10 cellular contexts compared by ENCODE assay signal in genomic region chr2:230737791-230738226, GRCh38. TPM values are rescaled to one million over a fixed set of nuclear protein-coding genes. Genes with fewer than 3 reads are reported as not detected.
A peak's percentile ranks its signal among the peaks of the same experiment; 100 is the strongest.
DNase-seq lines count a peak whose midpoint lies in the region; ATAC-seq lines count a peak whose summit lies in the region.
"Had no signal": no experiment of that assay in that cellular context is flagged by ENCODE, and none has a peak within 500 bp of the region (broad histone marks: within the 10 kb centered on the region; RNA-seq: fewer than 3 reads in every experiment).

No MANE protein-coding gene starts in this region.

- no peaks in the 10 kb centered on the region for H3K27me3 Mint-ChIP-seq in activated CD4-positive, alpha-beta T cell treated with anti-CD3 and anti-CD28 coated beads, Interleukin-2, amount 10 ng/mL, durations not matched to agents 7 days and 5 days
- H3K27me3 Mint-ChIP-seq in activated T-helper 1 cell treated with anti-CD3 and anti-CD28 coated beads, Interleukin-12 subunit alpha, Interleukin-12 subunit beta, Interleukin-2, Interleukin-4 antibody, amounts not matched to agents 30 ng/mL and 10 ng/mL and 1 ng/mL, durations not matched to agents 14 hours and 24 hours and 36 hours (ENCODE audit: insufficient read depth) = no peaks in the 10 kb centered on the region

- intact Hi-C loops in activated T-helper 1 cell treated with anti-CD3 and anti-CD28 coated beads, Interleukin-12 subunit alpha, Interleukin-12 subunit beta, Interleukin-2, Interleukin-4 antibody, amounts not matched to agents 30 ng/mL and 10 ng/mL and 1 ng/mL, durations not matched to agents 14 hours and 24 hours and 36 hours (cut with micrococcal nuclease) = loop anchor here (1.0 to 2.0 kb wide), 2 partner anchors 13 to 43 kb away; no protein-coding TSS in a partner anchor

- H3K9ac ChIP-seq in stomach smooth muscle (ENCODE audit: low read length in 2 of 2) = peak overlapping the region; percentile 7 to 31

- peaks cover 23% of the 10 kb centered on the region for H3K4me1 ChIP-seq in stomach smooth muscle (ENCODE audit: control insufficient read depth, insufficient read depth, low read length)

- POLR2A ChIA-PET in activated CD4-positive, alpha-beta T cell treated with anti-CD3 and anti-CD28 coated beads, Interleukin-2, amount 10 ng/mL, durations not matched to agents 7 days and 5 days (lab: Charles Lee) = no interaction called here

- peak overlapping the region; percentile 55 for H3K27ac Mint-ChIP-seq in activated CD4-positive, alpha-beta T cell treated with anti-CD3 and anti-CD28 coated beads, Interleukin-2, amount 10 ng/mL, durations not matched to agents 7 days and 5 days
- H3K27ac Mint-ChIP-seq in activated T-helper 1 cell treated with anti-CD3 and anti-CD28 coated beads, Interleukin-12 subunit alpha, Interleukin-12 subunit beta, Interleukin-2, Interleukin-4 antibody, amounts not matched to agents 30 ng/mL and 10 ng/mL and 1 ng/mL, durations not matched to agents 14 hours and 24 hours and 36 hours = peak overlapping the region; percentile 64

- no peaks in the 10 kb centered on the region for H3K9me3 Mint-ChIP-seq in activated CD4-positive, alpha-beta T cell treated with anti-CD3 and anti-CD28 coated beads, Interleukin-2, amount 10 ng/mL, durations not matched to agents 7 days and 5 days
- H3K9me3 Mint-ChIP-seq in activated T-helper 1 cell treated with anti-CD3 and anti-CD28 coated beads, Interleukin-12 subunit alpha, Interleukin-12 subunit beta, Interleukin-2, Interleukin-4 antibody, amounts not matched to agents 30 ng/mL and 10 ng/mL and 1 ng/mL, durations not matched to agents 14 hours and 24 hours and 36 hours = no peaks in the 10 kb centered on the region

- H3K4me1 Mint-ChIP-seq in activated CD4-positive, alpha-beta T cell treated with anti-CD3 and anti-CD28 coated beads, Interleukin-2, amount 10 ng/mL, durations not matched to agents 7 days and 5 days = peaks cover 59% of the 10 kb centered on the region
- peaks cover 82% of the 10 kb centered on the region for H3K4me1 Mint-ChIP-seq in activated T-helper 1 cell treated with anti-CD3 and anti-CD28 coated beads, Interleukin-12 subunit alpha, Interleukin-12 subunit beta, Interleukin-2, Interleukin-4 antibody, amounts not matched to agents 30 ng/mL and 10 ng/mL and 1 ng/mL, durations not matched to agents 14 hours and 24 hours and 36 hours (ENCODE audit: low read depth)

- no peaks in the 10 kb centered on the region for H3K9me3 ChIP-seq in stomach smooth muscle (ENCODE audit: control insufficient read depth in 2 of 2, low read length in 2 of 2)
- H3K9me3 ChIP-seq: spleen had no signal

- ATAC-seq in left lobe of liver = peak; percentile 14
- ATAC-seq in HG03139 (IDR thresholded peaks at IDR 0.05; ENCODE audit: unreplicated experiment) = no peak
- ATAC-seq: activated CD4-positive, CD25-positive, alpha-beta regulatory T cell treated with anti-CD3 and anti-CD28 coated beads, Interleukin-2, amount 50 U/mL, for 24 hours had no signal

- no peak overlapping the region for H3K4me3 Mint-ChIP-seq in activated CD4-positive, alpha-beta T cell treated with anti-CD3 and anti-CD28 coated beads, Interleukin-2, amount 10 ng/mL, durations not matched to agents 7 days and 5 days
- peak overlapping the region; percentile 37 for H3K4me3 Mint-ChIP-seq in activated T-helper 1 cell treated with anti-CD3 and anti-CD28 coated beads, Interleukin-12 subunit alpha, Interleukin-12 subunit beta, Interleukin-2, Interleukin-4 antibody, amounts not matched to agents 30 ng/mL and 10 ng/mL and 1 ng/mL, durations not matched to agents 14 hours and 24 hours and 36 hours

- H3K36me3 Mint-ChIP-seq in activated CD4-positive, alpha-beta T cell treated with anti-CD3 and anti-CD28 coated beads, Interleukin-2, amount 10 ng/mL, durations not matched to agents 7 days and 5 days (ENCODE audit: low read depth) = peaks cover 50% of the 10 kb centered on the region
- H3K36me3 Mint-ChIP-seq in activated T-helper 1 cell treated with anti-CD3 and anti-CD28 coated beads, Interleukin-12 subunit alpha, Interleukin-12 subunit beta, Interleukin-2, Interleukin-4 antibody, amounts not matched to agents 30 ng/mL and 10 ng/mL and 1 ng/mL, durations not matched to agents 14 hours and 24 hours and 36 hours (ENCODE audit: low read depth) = peaks cover 40% of the 10 kb centered on the region

- CTCF ChIA-PET in activated CD4-positive, alpha-beta T cell treated with anti-CD3 and anti-CD28 coated beads, Interleukin-2, amount 10 ng/mL, durations not matched to agents 7 days and 5 days (lab: Charles Lee) = no interaction called here

- peaks cover 3 to 8% of the 10 kb centered on the region in 2 donors for H3K36me3 ChIP-seq in stomach smooth muscle (ENCODE audit: control insufficient read depth in 2 of 2, insufficient read depth in 2 of 2, low read length in 2 of 2)

- H3K4me3 ChIP-seq in stomach smooth muscle (ENCODE audit: low read length in 2 of 2) = peak overlapping the region; percentile 1 to 25
- H3K4me3 ChIP-seq: spleen had no signal

- H3K27ac ChIP-seq in stomach smooth muscle (ENCODE audit: low read length) = peak overlapping the region; percentile 58

- no peaks in the 10 kb centered on the region for H3K27me3 ChIP-seq in stomach smooth muscle (ENCODE audit: control insufficient read depth in 1 of 2, insufficient read depth in 2 of 2, low read length in 2 of 2)
- H3K27me3 ChIP-seq: spleen had no signal

- DNase-seq in activated CD4-positive, alpha-beta T cell treated with anti-CD3 and anti-CD28 coated beads, Interleukin-2, amount 10 ng/mL, durations not matched to agents 7 days and 5 days = no peak
- DNase-seq in activated CD4-positive, alpha-beta T cell treated with anti-CD3 and anti-CD28 coated beads, Interleukin-2, amount 50 U/mL, for 48 hours = no peak
- no peak for DNase-seq in activated T-helper 1 cell treated with anti-CD3 and anti-CD28 coated beads, Interleukin-12 subunit alpha, Interleukin-12 subunit beta, Interleukin-2, Interleukin-4 antibody, amounts not matched to agents 30 ng/mL and 10 ng/mL and 1 ng/mL, durations not matched to agents 14 hours and 24 hours and 36 hours (ENCODE audit: low spot score)
- DNase-seq in left lobe of liver (ENCODE audit: low spot score) = no peak
- DNase-seq in NCI-H774 (lab: John Stamatoyannopoulos, UW) = no peak
- DNase-seq in NCI-H2029 treated with DMSO at 0.1 percent for 48 hours (lab: John Stamatoyannopoulos, UW) = no peak
- DNase-seq: spleen had no signal

RNA-seq across cellular contexts. Expression of gene CAB39, which starts 25.2 kb away (rescaled TPM):
- 100 to 1,000 TPM; 135 to 154 TPM for total RNA-seq in activated CD4-positive, alpha-beta T cell treated with anti-CD3 and anti-CD28 coated beads, Interleukin-2, amount 10 ng/mL, durations not matched to agents 7 days and 5 days
- 168 and 170 TPM in 2 replicates for total RNA-seq in activated T-helper 1 cell treated with anti-CD3 and anti-CD28 coated beads, Interleukin-12 subunit alpha, Interleukin-12 subunit beta, Interleukin-2, Interleukin-4 antibody, amounts not matched to agents 30 ng/mL and 10 ng/mL and 1 ng/mL, durations not matched to agents 14 hours and 24 hours and 36 hours
- 22.6 TPM for total RNA-seq in left lobe of liver
